8 cellular contexts compared by ENCODE assay signal in genomic region chr2:216777637-216778273, GRCh38.
DNase-seq lines count a peak whose midpoint lies in the region; ATAC-seq lines count a peak whose summit lies in the region.

No MANE protein-coding gene starts in this region.

- DNase-seq in activated CD4-positive, alpha-beta T cell treated with anti-CD3 and anti-CD28 coated beads for 24 hours (ENCODE audit: low read depth in 2 of 2), result peak; percentile 1 to 2
- DNase-seq in activated CD4-positive, alpha-beta T cell treated with anti-CD3 and anti-CD28 coated beads, Interleukin-2, amount 50 U/mL, for 4 hours, result no peak
- DNase-seq in NCI-H526 treated with DMSO at 0.1 percent for 48 hours (lab: John Stamatoyannopoulos, UW) (peak; percentile 63), kidney tubule cell (ENCODE audit: low spot score) (peak; percentile 88), cerebellar nuclear complex (lab: John Stamatoyannopoulos, UW) (no peak)
- peak; percentile 21 for DNase-seq in activated naive CD8-positive, alpha-beta T cell treated with anti-CD3 and anti-CD28 coated beads, Interleukin-2, amount 50 U/mL, for 24 hours

- no peak overlapping the region for H3K27ac Mint-ChIP-seq in activated naive CD8-positive, alpha-beta T cell treated with anti-CD3 and anti-CD28 coated beads, Interleukin-2, amount 50 U/mL, for 24 hours

- no peaks in the 10 kb centered on the region for H3K4me1 Mint-ChIP-seq in activated naive CD8-positive, alpha-beta T cell treated with anti-CD3 and anti-CD28 coated beads, Interleukin-2, amount 50 U/mL, for 24 hours

- ATAC-seq in GM21367 (IDR thresholded peaks at IDR 0.05; ENCODE audit: unreplicated experiment) (peak; percentile 97), HG03469 (IDR thresholded peaks at IDR 0.05; ENCODE audit: unreplicated experiment) (peak; percentile 98)
- peak; percentile 95 for ATAC-seq in activated naive CD8-positive, alpha-beta T cell treated with anti-CD3 and anti-CD28 coated beads, Interleukin-2, amount 50 U/mL, for 24 hours

- H3K27me3 Mint-ChIP-seq in activated naive CD8-positive, alpha-beta T cell treated with anti-CD3 and anti-CD28 coated beads, Interleukin-2, amount 50 U/mL, for 24 hours, result peaks cover 1% of the 10 kb centered on the region

- no peaks in the 10 kb centered on the region for H3K9me3 Mint-ChIP-seq in activated naive CD8-positive, alpha-beta T cell treated with anti-CD3 and anti-CD28 coated beads, Interleukin-2, amount 50 U/mL, for 24 hours

- H3K4me3 Mint-ChIP-seq in activated naive CD8-positive, alpha-beta T cell treated with anti-CD3 and anti-CD28 coated beads, Interleukin-2, amount 50 U/mL, for 24 hours, result no peak overlapping the region

- no peaks in the 10 kb centered on the region for H3K36me3 Mint-ChIP-seq in activated naive CD8-positive, alpha-beta T cell treated with anti-CD3 and anti-CD28 coated beads, Interleukin-2, amount 50 U/mL, for 24 hours (ENCODE audit: low read depth)

Comparison
In these comparisons a context has a peak if more than half of its experiments do, and no peak if none do; other contexts are left out.
1. DNase-seq: peak in activated CD4-positive, alpha-beta T cell treated with anti-CD3 and anti-CD28 coated beads for 24 hours (2 of 2), NCI-H526 treated with DMSO at 0.1 percent for 48 hours (single experiment), activated naive CD8-positive, alpha-beta T cell treated with anti-CD3 and anti-CD28 coated beads, Interleukin-2, amount 50 U/mL, for 24 hours (single experiment) and kidney tubule cell (single experiment); none in activated CD4-positive, alpha-beta T cell treated with anti-CD3 and anti-CD28 coated beads, Interleukin-2, amount 50 U/mL, for 4 hours (0 of 2) and cerebellar nuclear complex (0 of 2).
2. Peak in every context shown above with its lines, with median percentiles within 50 percentile points of each other: ATAC-seq.